13 cellular contexts compared by ENCODE assay signal in the genomic region with DNA sequence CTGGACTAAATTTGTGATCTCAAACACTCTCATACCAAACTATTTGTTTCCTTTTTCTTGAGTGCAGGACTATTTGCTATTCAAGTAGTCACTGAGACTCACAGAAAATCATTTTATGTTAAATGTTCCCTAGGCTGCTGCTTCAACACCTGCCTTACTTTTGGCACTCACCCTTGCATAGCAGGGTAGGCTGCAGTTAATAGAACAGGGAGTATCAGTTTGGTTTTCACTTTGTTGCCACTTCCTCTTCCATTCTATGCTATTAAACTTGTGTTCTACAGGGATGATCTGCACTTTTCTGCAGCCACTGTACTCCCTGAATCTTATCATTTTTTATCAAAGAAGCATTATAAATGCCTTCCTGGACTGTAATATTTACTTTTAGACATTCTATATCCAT.
A peak's percentile ranks its signal among the peaks of the same experiment; 100 is the strongest.
DNase-seq lines count a peak whose midpoint lies in the region; ATAC-seq and TF ChIP-seq lines count a peak whose summit lies in the region.
"Had no signal": no experiment of that assay in that cellular context is flagged by ENCODE, and none has a peak within 500 bp of the region (broad histone marks: within the 10 kb centered on the region; RNA-seq: fewer than 3 reads in every experiment).

No MANE protein-coding gene starts in this region.

- peak; percentile 6 for DNase-seq in OCI-M1 (lab: John Stamatoyannopoulos, UW)
- no peak for DNase-seq in NCI-H187 treated with DMSO at 0.1 percent for 48 hours (lab: John Stamatoyannopoulos, UW)
- no peak for DNase-seq in NCI-H2196 (lab: John Stamatoyannopoulos, UW; ENCODE audit: unreplicated experiment)
- no peak for DNase-seq in NCI-H748 treated with DMSO at 0.1 percent for 48 hours (lab: John Stamatoyannopoulos, UW)
- DNase-seq in uterus, result no peak
- DNase-seq: activated CD4-positive, alpha-beta memory T cell treated with anti-CD3 and anti-CD28 coated beads for 36 hours; effector memory CD8-positive, alpha-beta T cell; heart left ventricle; mammary epithelial cell; NCI-H226 had no signal

- H3K4me3 ChIP-seq in uterus, result no peak overlapping the region
- H3K4me3 ChIP-seq: heart left ventricle had no signal

- no peak for TF ChIP-seq CTCF in uterus (IDR thresholded peaks at IDR 0.05)

- no peaks in the 10 kb centered on the region for H3K4me1 ChIP-seq in uterus
- H3K4me1 ChIP-seq: heart left ventricle had no signal

- no peaks in the 10 kb centered on the region for H3K9me3 ChIP-seq in uterus
- H3K9me3 ChIP-seq: heart left ventricle had no signal

- H3K27me3 ChIP-seq in uterus, result no peaks in the 10 kb centered on the region
- H3K27me3 ChIP-seq: heart left ventricle had no signal

- ATAC-seq in GM18870 (IDR thresholded peaks at IDR 0.05; ENCODE audit: unreplicated experiment), result peak; percentile 100
- peak; percentile 100 for ATAC-seq in GM21515 (IDR thresholded peaks at IDR 0.05; ENCODE audit: unreplicated experiment)
- peak; percentile 98 for ATAC-seq in HG03064 (IDR thresholded peaks at IDR 0.05; ENCODE audit: low read depth, unreplicated experiment)
- ATAC-seq: effector memory CD8-positive, alpha-beta T cell; heart left ventricle had no signal

- no peaks in the 10 kb centered on the region for H3K36me3 ChIP-seq in uterus
- H3K36me3 ChIP-seq: heart left ventricle had no signal

- intact Hi-C loops in uterus (cut with DNase I; ENCODE audit: low total_unique reads), result no loop called here

- no peak for TF ChIP-seq POLR2A in uterus (IDR thresholded peaks at IDR 0.05)

- H3K27ac ChIP-seq in uterus, result no peak overlapping the region
- H3K27ac ChIP-seq: heart left ventricle had no signal
